1 cellular context compared by ENCODE assay signal in the genomic region with DNA sequence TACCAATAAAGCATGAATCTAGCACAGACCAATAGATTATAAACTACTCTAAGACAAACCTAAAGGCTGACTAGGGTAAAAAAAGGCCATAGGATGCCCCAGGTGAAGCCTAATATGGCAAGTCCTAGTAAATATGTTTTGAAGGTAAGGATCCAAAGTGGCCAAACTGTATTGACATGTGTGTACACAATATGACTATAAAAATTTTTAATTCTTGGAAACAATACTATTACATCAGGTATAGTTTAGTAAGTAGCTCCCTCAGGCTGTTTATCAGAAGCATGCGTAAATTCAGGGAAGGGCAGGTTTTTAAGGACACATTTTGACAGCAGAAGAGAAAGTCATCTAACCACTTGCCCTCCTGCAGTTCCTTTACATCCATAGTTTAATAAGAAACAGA.
TF ChIP-seq lines count a peak whose summit lies in the region.

No MANE protein-coding gene starts in this region.

TF ChIP-seq in HepG2, 621 proteins besides CTCF, POLR2A, EP300 and RAD21:
- TF ChIP-seq HOXA9 (CRISPR knock-in tag; IDR thresholded peaks at IDR 0.05; ENCODE audit: borderline replicate concordance) (no peak), SETDB1 (CRISPR knock-in tag; IDR thresholded peaks at IDR 0.05; ENCODE audit: borderline replicate concordance) (no peak), POLR2AphosphoS5 (IDR thresholded peaks at IDR 0.05; ENCODE audit: low read depth, low read length) (no peak), MEIS2 (CRISPR knock-in tag; IDR thresholded peaks at IDR 0.05) (no peak), ZNF501 (CRISPR knock-in tag; IDR thresholded peaks at IDR 0.05) (no peak), CBX1 (IDR thresholded peaks at IDR 0.05; ENCODE audit: low read depth) (no peak), ZNF598 (CRISPR knock-in tag; IDR thresholded peaks at IDR 0.05; ENCODE audit: borderline replicate concordance) (no peak), SNAI1 (CRISPR knock-in tag; IDR thresholded peaks at IDR 0.05; ENCODE audit: borderline replicate concordance) (no peak), ZSCAN31 (CRISPR knock-in tag; IDR thresholded peaks at IDR 0.05; ENCODE audit: low read depth) (no peak), ZNF761 (CRISPR knock-in tag; conservative IDR thresholded peaks at IDR 0.05) (no peak), NR1H2 (CRISPR knock-in tag; IDR thresholded peaks at IDR 0.05; ENCODE audit: borderline replicate concordance, low read depth) (no peak), ZNF326 (CRISPR knock-in tag; IDR thresholded peaks at IDR 0.05; ENCODE audit: borderline replicate concordance) (no peak), KLF9 (CRISPR knock-in tag; IDR thresholded peaks at IDR 0.05; ENCODE audit: low read depth) (no peak)
- TF ChIP-seq, protein P1, sequence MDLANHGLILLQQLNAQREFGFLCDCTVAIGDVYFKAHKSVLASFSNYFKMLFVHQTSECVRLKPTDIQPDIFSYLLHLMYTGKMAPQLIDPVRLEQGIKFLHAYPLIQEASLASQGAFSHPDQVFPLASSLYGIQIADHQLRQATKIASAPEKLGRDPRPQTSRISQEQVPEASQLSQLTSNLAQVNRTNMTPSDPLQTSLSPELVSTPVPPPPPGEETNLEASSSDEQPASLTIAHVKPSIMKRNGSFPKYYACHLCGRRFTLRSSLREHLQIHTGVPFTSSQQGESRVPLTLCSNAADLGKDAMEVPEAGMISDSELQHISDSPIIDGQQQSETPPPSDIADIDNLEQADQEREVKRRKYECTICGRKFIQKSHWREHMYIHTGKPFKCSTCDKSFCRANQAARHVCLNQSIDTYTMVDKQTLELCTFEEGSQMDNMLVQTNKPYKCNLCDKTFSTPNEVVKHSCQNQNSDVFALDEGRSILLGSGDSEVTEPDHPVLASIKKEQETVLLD (CRISPR knock-in tag; IDR thresholded peaks at IDR 0.05; ENCODE audit: low read depth): no peak
- TF ChIP-seq, protein P2, sequence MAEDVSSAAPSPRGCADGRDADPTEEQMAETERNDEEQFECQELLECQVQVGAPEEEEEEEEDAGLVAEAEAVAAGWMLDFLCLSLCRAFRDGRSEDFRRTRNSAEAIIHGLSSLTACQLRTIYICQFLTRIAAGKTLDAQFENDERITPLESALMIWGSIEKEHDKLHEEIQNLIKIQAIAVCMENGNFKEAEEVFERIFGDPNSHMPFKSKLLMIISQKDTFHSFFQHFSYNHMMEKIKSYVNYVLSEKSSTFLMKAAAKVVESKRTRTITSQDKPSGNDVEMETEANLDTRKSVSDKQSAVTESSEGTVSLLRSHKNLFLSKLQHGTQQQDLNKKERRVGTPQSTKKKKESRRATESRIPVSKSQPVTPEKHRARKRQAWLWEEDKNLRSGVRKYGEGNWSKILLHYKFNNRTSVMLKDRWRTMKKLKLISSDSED (CRISPR knock-in tag; IDR thresholded peaks at IDR 0.05): no peak
- TF ChIP-seq, protein P3, sequence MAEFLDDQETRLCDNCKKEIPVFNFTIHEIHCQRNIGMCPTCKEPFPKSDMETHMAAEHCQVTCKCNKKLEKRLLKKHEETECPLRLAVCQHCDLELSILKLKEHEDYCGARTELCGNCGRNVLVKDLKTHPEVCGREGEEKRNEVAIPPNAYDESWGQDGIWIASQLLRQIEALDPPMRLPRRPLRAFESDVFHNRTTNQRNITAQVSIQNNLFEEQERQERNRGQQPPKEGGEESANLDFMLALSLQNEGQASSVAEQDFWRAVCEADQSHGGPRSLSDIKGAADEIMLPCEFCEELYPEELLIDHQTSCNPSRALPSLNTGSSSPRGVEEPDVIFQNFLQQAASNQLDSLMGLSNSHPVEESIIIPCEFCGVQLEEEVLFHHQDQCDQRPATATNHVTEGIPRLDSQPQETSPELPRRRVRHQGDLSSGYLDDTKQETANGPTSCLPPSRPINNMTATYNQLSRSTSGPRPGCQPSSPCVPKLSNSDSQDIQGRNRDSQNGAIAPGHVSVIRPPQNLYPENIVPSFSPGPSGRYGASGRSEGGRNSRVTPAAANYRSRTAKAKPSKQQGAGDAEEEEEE (CRISPR knock-in tag; IDR thresholded peaks at IDR 0.05; ENCODE audit: borderline replicate concordance): no peak
- TF ChIP-seq, protein P4, sequence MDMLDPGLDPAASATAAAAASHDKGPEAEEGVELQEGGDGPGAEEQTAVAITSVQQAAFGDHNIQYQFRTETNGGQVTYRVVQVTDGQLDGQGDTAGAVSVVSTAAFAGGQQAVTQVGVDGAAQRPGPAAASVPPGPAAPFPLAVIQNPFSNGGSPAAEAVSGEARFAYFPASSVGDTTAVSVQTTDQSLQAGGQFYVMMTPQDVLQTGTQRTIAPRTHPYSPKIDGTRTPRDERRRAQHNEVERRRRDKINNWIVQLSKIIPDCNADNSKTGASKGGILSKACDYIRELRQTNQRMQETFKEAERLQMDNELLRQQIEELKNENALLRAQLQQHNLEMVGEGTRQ (IDR thresholded peaks at IDR 0.05; ENCODE audit: low read depth, low read length): no peak
- TF ChIP-seq, protein P4 (CRISPR knock-in tag; IDR thresholded peaks at IDR 0.05; ENCODE audit: borderline replicate concordance): no peak
- TF ChIP-seq, protein P5, sequence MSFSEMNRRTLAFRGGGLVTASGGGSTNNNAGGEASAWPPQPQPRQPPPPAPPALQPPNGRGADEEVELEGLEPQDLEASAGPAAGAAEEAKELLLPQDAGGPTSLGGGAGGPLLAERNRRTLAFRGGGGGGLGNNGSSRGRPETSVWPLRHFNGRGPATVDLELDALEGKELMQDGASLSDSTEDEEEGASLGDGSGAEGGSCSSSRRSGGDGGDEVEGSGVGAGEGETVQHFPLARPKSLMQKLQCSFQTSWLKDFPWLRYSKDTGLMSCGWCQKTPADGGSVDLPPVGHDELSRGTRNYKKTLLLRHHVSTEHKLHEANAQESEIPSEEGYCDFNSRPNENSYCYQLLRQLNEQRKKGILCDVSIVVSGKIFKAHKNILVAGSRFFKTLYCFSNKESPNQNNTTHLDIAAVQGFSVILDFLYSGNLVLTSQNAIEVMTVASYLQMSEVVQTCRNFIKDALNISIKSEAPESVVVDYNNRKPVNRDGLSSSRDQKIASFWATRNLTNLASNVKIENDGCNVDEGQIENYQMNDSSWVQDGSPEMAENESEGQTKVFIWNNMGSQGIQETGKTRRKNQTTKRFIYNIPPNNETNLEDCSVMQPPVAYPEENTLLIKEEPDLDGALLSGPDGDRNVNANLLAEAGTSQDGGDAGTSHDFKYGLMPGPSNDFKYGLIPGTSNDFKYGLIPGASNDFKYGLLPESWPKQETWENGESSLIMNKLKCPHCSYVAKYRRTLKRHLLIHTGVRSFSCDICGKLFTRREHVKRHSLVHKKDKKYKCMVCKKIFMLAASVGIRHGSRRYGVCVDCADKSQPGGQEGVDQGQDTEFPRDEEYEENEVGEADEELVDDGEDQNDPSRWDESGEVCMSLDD (CRISPR knock-in tag; IDR thresholded peaks at IDR 0.05; ENCODE audit: borderline replicate concordance): no peak
- TF ChIP-seq, protein P6, sequence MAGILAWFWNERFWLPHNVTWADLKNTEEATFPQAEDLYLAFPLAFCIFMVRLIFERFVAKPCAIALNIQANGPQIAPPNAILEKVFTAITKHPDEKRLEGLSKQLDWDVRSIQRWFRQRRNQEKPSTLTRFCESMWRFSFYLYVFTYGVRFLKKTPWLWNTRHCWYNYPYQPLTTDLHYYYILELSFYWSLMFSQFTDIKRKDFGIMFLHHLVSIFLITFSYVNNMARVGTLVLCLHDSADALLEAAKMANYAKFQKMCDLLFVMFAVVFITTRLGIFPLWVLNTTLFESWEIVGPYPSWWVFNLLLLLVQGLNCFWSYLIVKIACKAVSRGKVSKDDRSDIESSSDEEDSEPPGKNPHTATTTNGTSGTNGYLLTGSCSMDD (CRISPR knock-in tag; IDR thresholded peaks at IDR 0.05): no peak
